In genomic region chr21:44834231-44834950, GRCh38 we compare ENCODE assay signal across 20 cellular contexts. TPM values are rescaled to one million over a fixed set of nuclear protein-coding genes. Genes with fewer than 3 reads are reported as not detected.
DNase-seq lines count a peak whose midpoint lies in the region; ATAC-seq, FAIRE-seq and TF ChIP-seq lines count a peak whose summit lies in the region.
"Had no signal": no experiment of that assay in that cellular context is flagged by ENCODE, and none has a peak within 500 bp of the region (broad histone marks: within the 10 kb centered on the region; RNA-seq: fewer than 3 reads in every experiment).

No MANE protein-coding gene starts in this region.

- H3K36me3 ChIP-seq in H1 (ENCODE audit: control insufficient read depth in 2 of 4, insufficient read depth in 4 of 4, low read length in 3 of 4) (no peaks in the 10 kb centered on the region), osteoblast (ENCODE audit: insufficient read depth, low read length) (no peaks in the 10 kb centered on the region)
- H3K36me3 ChIP-seq: BE2C had no signal

- H4K20me1 ChIP-seq in H1 (replicated peaks in 1 of 2; ENCODE audit: control insufficient read depth in 1 of 2, insufficient read depth in 2 of 2, low read length in 2 of 2) (no peaks in the 10 kb centered on the region), osteoblast (ENCODE audit: insufficient read depth, low read length) (no peaks in the 10 kb centered on the region)

- H3K4me2 ChIP-seq in H1 (ENCODE audit: insufficient read depth in 1 of 2, low read depth in 2 of 2, low read length in 2 of 2) (no peak overlapping the region), osteoblast (ENCODE audit: insufficient read depth, low read length) (no peak overlapping the region)

- no peak for TF ChIP-seq CTCF in activated B cell treated with CpG ODN at 0.5 μM for 24 hours (IDR thresholded peaks at IDR 0.05)
- no peak for TF ChIP-seq CTCF in H1 (IDR thresholded peaks at IDR 0.05; ENCODE audit: control extremely low read depth in 1 of 3, insufficient read depth in 1 of 3, low read depth in 1 of 3, low read length in 3 of 3)
- TF ChIP-seq CTCF in osteoblast (IDR thresholded peaks at IDR 0.05; ENCODE audit: extremely low read depth, low read depth, low read length): no peak
- TF ChIP-seq CTCF in WTC11 (IDR thresholded peaks at IDR 0.05): no peak

- no peak for TF ChIP-seq EP300 in H1 (IDR thresholded peaks at IDR 0.05; ENCODE audit: borderline replicate concordance in 1 of 2, low read depth in 2 of 2, low read length in 2 of 2)

- 0 out of 2 replicates have a peak overlapping the region, but pooled peaks have one; percentile 24 for H2AK5ac ChIP-seq in H1 (ENCODE audit: low read depth, low read length)

- no peak overlapping the region for H3K9ac ChIP-seq in H1 (replicated peaks in 1 of 4; ENCODE audit: extremely low read depth in 1 of 4, low read depth in 3 of 4, low read length in 3 of 4)

- H3K79me1 ChIP-seq in H1 (ENCODE audit: low read depth, low read length): no peaks in the 10 kb centered on the region

- no peak for TF ChIP-seq RAD21 in H1 (IDR thresholded peaks at IDR 0.05 in 1 of 2, conservative IDR thresholded peaks at IDR 0.05 in 1 of 2; ENCODE audit: low read depth in 2 of 2, low read length in 2 of 2)

- no peak overlapping the region for H3K14ac ChIP-seq in H1 (ENCODE audit: insufficient read length)

- no peaks in the 10 kb centered on the region for H3K36me3 Mint-ChIP-seq in activated B cell treated with CpG ODN at 0.5 μM for 24 hours (ENCODE audit: low read depth)
- H3K36me3 Mint-ChIP-seq in effector memory CD8-positive, alpha-beta T cell (ENCODE audit: insufficient read depth): no peaks in the 10 kb centered on the region
- no peaks in the 10 kb centered on the region for H3K36me3 Mint-ChIP-seq in WTC11
- H3K36me3 Mint-ChIP-seq: CD4-positive, CD25-positive, alpha-beta regulatory T cell; CD8-positive, alpha-beta memory T cell had no signal

- intact Hi-C loops in activated B cell treated with CpG ODN at 0.5 μM for 24 hours (cut with micrococcal nuclease): no loop called here

- H3K4me3 ChIP-seq in H1 (ENCODE audit: extremely low read depth in 1 of 4, insufficient read depth in 2 of 4, low read depth in 3 of 4, low read length in 4 of 4) (no peak overlapping the region), osteoblast (ENCODE audit: insufficient read depth, low read length) (no peak overlapping the region)

- no peak overlapping the region for H4K8ac ChIP-seq in H1 (ENCODE audit: extremely low read depth, insufficient read depth, low read length)

- no peak overlapping the region for H3K4ac ChIP-seq in H1 (replicated peaks; ENCODE audit: insufficient read length, low read depth, low read length)

- CTCF ChIA-PET in activated B cell treated with CpG ODN at 0.5 μM for 24 hours (lab: Charles Lee): no interaction called here
- CTCF ChIA-PET in H1 (lab: Charles Lee; ENCODE audit: partially characterized antibody): no interaction called here
- CTCF ChIA-PET in WTC11 (lab: Charles Lee): no interaction called here

- DNase-seq in activated B cell treated with CpG ODN at 0.5 μM for 24 hours: peak; percentile 8
- DNase-seq in H1 (ENCODE audit: low read depth in 1 of 2, low spot score in 2 of 2): no peak
- peak; percentile 22 for DNase-seq in osteoblast (ENCODE audit: insufficient read length, low spot score, missing footprints)
- DNase-seq in effector memory CD8-positive, alpha-beta T cell: no peak
- DNase-seq in WTC11 (ENCODE audit: low spot score): no peak
- DNase-seq: ACHN; BE2C; C1 segment of cervical spinal cord; CD4-positive, CD25-positive, alpha-beta regulatory T cell; CD8-positive, alpha-beta memory T cell; COR-L47; DMS 273 treated with DMSO at 0.1 percent for 48 hours; GOT3; H9 had no signal

- H2BK20ac ChIP-seq in H1 (ENCODE audit: low read length): no peak overlapping the region

- H3K27me3 ChIP-seq in H1 (replicated peaks in 1 of 4; ENCODE audit: control insufficient read depth in 3 of 4, extremely low read depth in 1 of 4, insufficient read depth in 3 of 4, low read length in 3 of 4) (no peaks in the 10 kb centered on the region), osteoblast (ENCODE audit: insufficient read depth, low read length) (no peaks in the 10 kb centered on the region)
- H3K27me3 ChIP-seq: BE2C had no signal

- H3K27ac ChIP-seq in H1 (ENCODE audit: low read depth, low read length) (no peak overlapping the region), osteoblast (ENCODE audit: low read depth, low read length) (no peak overlapping the region)

- H3K27ac Mint-ChIP-seq in activated B cell treated with CpG ODN at 0.5 μM for 24 hours (no peak overlapping the region), WTC11 (no peak overlapping the region)
- no peak overlapping the region for H3K27ac Mint-ChIP-seq in effector memory CD8-positive, alpha-beta T cell
- H3K27ac Mint-ChIP-seq: CD4-positive, CD25-positive, alpha-beta regulatory T cell; CD8-positive, alpha-beta memory T cell; H9; IgD-negative memory B cell had no signal

- no peaks in the 10 kb centered on the region; a peak in 2 of 7 replicates for H3K4me1 ChIP-seq in H1 (replicated peaks in 1 of 4; ENCODE audit: control insufficient read depth in 3 of 4, insufficient read depth in 4 of 4, low read length in 3 of 4)
- peaks cover 4% of the 10 kb centered on the region for H3K4me1 ChIP-seq in osteoblast (ENCODE audit: insufficient read depth, low read length)
- H3K4me1 ChIP-seq: BE2C had no signal

- WGBS in H1 (ENCODE audit: extremely low coverage in 1 of 2, insufficient coverage in 1 of 2, insufficient read length in 1 of 2, insufficient replicate concordance in 2 of 2, low coverage in 1 of 2, low lambda C conversion rate in 2 of 2, missing lambda C conversion rate in 1 of 2), 2 experiments: 91% methylated on average over 26 of the region's 26 CpGs; no CpG with 5 or more reads in 1 of the 2 experiments

- H2BK15ac ChIP-seq in H1 (ENCODE audit: low read length): no peak overlapping the region

- H3K56ac ChIP-seq in H1 (replicated peaks; ENCODE audit: insufficient read length, low read depth, low read length): no peak overlapping the region

- H3K9me3 Mint-ChIP-seq in activated B cell treated with CpG ODN at 0.5 μM for 24 hours: no peaks in the 10 kb centered on the region
- H3K9me3 Mint-ChIP-seq in effector memory CD8-positive, alpha-beta T cell: no peaks in the 10 kb centered on the region
- peaks cover 10% of the 10 kb centered on the region for H3K9me3 Mint-ChIP-seq in WTC11
- H3K9me3 Mint-ChIP-seq: CD8-positive, alpha-beta memory T cell had no signal

- H2AFZ ChIP-seq in H1 (ENCODE audit: low read length) (no peak overlapping the region), osteoblast (ENCODE audit: low read length) (no peak overlapping the region)

- no peak overlapping the region for H4K91ac ChIP-seq in H1 (replicated peaks; ENCODE audit: insufficient read length, low read length)

- FAIRE-seq in H1 (lab: Jason Lieb, UNC): no peak
- FAIRE-seq: A204.1, G401.6, GM12891, HTR-8/SVneo had no signal

- peak overlapping the region; percentile 33; the same call in 1 of the 2 replicates for H2BK12ac ChIP-seq in H1 (ENCODE audit: low read depth, low read length)

- H3K79me2 ChIP-seq in H1 (ENCODE audit: control insufficient read depth in 1 of 2, insufficient read depth in 2 of 2, low read length in 2 of 2): no peaks in the 10 kb centered on the region
- no peaks in the 10 kb centered on the region for H3K79me2 ChIP-seq in osteoblast (ENCODE audit: insufficient read depth, low read length)

- no peaks in the 10 kb centered on the region for H3K23me2 ChIP-seq in H1 (ENCODE audit: low read depth, low read length)

- peaks cover under 1 to 3% of the 10 kb centered on the region in 2 experiments; a peak in 2 of 4 replicates for H3K9me3 ChIP-seq in H1 (ENCODE audit: insufficient read depth in 2 of 2, low read depth in 1 of 2, low read length in 1 of 2)
- no peaks in the 10 kb centered on the region for H3K9me3 ChIP-seq in osteoblast (ENCODE audit: low read depth, low read length)
- H3K9me3 ChIP-seq: BE2C had no signal

- H3K27me3 Mint-ChIP-seq in activated B cell treated with CpG ODN at 0.5 μM for 24 hours: peaks cover 6% of the 10 kb centered on the region
- peaks cover 0 to 9% of the 10 kb centered on the region in 2 donors for H3K27me3 Mint-ChIP-seq in effector memory CD8-positive, alpha-beta T cell
- H3K27me3 Mint-ChIP-seq in WTC11 (ENCODE audit: low read depth): 0 out of 2 replicates have a peak, but pooled peaks cover 1% of the 10 kb centered on the region
- H3K27me3 Mint-ChIP-seq: CD4-positive, CD25-positive, alpha-beta regulatory T cell; CD8-positive, alpha-beta memory T cell had no signal

- H3K18ac ChIP-seq in H1 (ENCODE audit: extremely low read depth, low read length): no peak overlapping the region

- H2BK5ac ChIP-seq in H1 (ENCODE audit: low read depth, low read length): no peak overlapping the region

- POLR2A ChIA-PET in activated B cell treated with CpG ODN at 0.5 μM for 24 hours (lab: Charles Lee) (no interaction called here), H1 (lab: Charles Lee; ENCODE audit: partially characterized antibody) (no interaction called here), WTC11 (lab: Charles Lee) (no interaction called here)

- TF ChIP-seq POLR2A in H1 (IDR thresholded peaks at IDR 0.05; ENCODE audit: control extremely low read depth in 1 of 2, low read depth in 2 of 2, low read length in 2 of 2): no peak

- ATAC-seq in activated B cell treated with CpG ODN at 0.5 μM for 24 hours (ENCODE audit: low read depth): no peak
- no peak for ATAC-seq in GM21423 (IDR thresholded peaks at IDR 0.05; ENCODE audit: unreplicated experiment)
- ATAC-seq in effector memory CD8-positive, alpha-beta T cell (replicated peaks): no peak
- no peak for ATAC-seq in WTC11

- peaks cover 18% of the 10 kb centered on the region for H3K4me1 Mint-ChIP-seq in activated B cell treated with CpG ODN at 0.5 μM for 24 hours
- peaks cover 0 to 1% of the 10 kb centered on the region in 2 donors for H3K4me1 Mint-ChIP-seq in effector memory CD8-positive, alpha-beta T cell (ENCODE audit: low read depth in 2 of 2)
- H3K4me1 Mint-ChIP-seq in WTC11: no peaks in the 10 kb centered on the region

- no peak overlapping the region for H3K23ac ChIP-seq in H1 (ENCODE audit: insufficient read length)

- no peak overlapping the region for H4K5ac ChIP-seq in H1 (ENCODE audit: insufficient read length, low read depth, low read length)

- H2BK120ac ChIP-seq in H1 (replicated peaks; ENCODE audit: low read depth, low read length): no peak overlapping the region

- H3K4me3 Mint-ChIP-seq in activated B cell treated with CpG ODN at 0.5 μM for 24 hours (no peak overlapping the region), WTC11 (no peak overlapping the region)
- H3K4me3 Mint-ChIP-seq in effector memory CD8-positive, alpha-beta T cell: no peak overlapping the region
- H3K4me3 Mint-ChIP-seq: CD4-positive, CD25-positive, alpha-beta regulatory T cell; CD8-positive, alpha-beta memory T cell; H9; IgD-negative memory B cell had no signal

RNA-seq across cellular contexts. Expression of gene SUMO3, which starts 16.5 kb away (rescaled TPM):
- total RNA-seq in activated B cell treated with CpG ODN at 0.5 μM for 24 hours (63.2 and 66.0 TPM in 2 replicates), osteoblast (80.7 and 82.8 TPM in 2 replicates), WTC11 (2021) (81.7 to 86.3 TPM (median 85.4 TPM) in 3 replicates)
- total RNA-seq in H1 (2021; fragmentation: NEBNext Ultra II Directional; extraction: Animal tissue kit (Norgen Biotek cat#: 25700)): 95.0 and 96.8 TPM in 2 replicates
- polyA plus RNA-seq in H1 (2011; rRNA removed): 97.8 and 101 TPM in 2 replicates
- 105 TPM for polyA plus RNA-seq in H1 (2011; cell fraction: cytosol; rRNA removed)
- 35.1 TPM for polyA plus RNA-seq in H1 (2011; cell fraction: nucleus; rRNA removed)
- polyA plus RNA-seq in H1 (2012, experiment 1 of 2): 88.6 to 98.6 TPM (median 95.5 TPM) in 4 replicates
- 117 TPM for polyA plus RNA-seq in H1 (2012, experiment 2 of 2)
- 98.6 TPM for polyA plus RNA-seq in H1 (2013, experiment 1 of 2)
- polyA plus RNA-seq in H1 (2013, experiment 2 of 2): 104 TPM
- 47.9 and 48.2 TPM in 2 replicates for polyA minus RNA-seq in H1 (2011; rRNA and poly(A)+ RNA removed)
- polyA minus RNA-seq in H1 (2011; cell fraction: cytosol; rRNA and poly(A)+ RNA removed): 49.1 TPM
- polyA minus RNA-seq in H1 (2011; cell fraction: nucleus; rRNA and poly(A)+ RNA removed): 39.7 TPM

RNA-seq across cellular contexts. Expression of gene UBE2G2, which starts 32.8 kb away (rescaled TPM):
- total RNA-seq in activated B cell treated with CpG ODN at 0.5 μM for 24 hours (102 and 108 TPM in 2 replicates), osteoblast (75.3 and 94.3 TPM in 2 replicates), WTC11 (2021) (109 to 117 TPM (median 113 TPM) in 3 replicates)
- total RNA-seq in H1 (2021; fragmentation: NEBNext Ultra II Directional; extraction: Animal tissue kit (Norgen Biotek cat#: 25700)): 93.0 and 101 TPM in 2 replicates
- 96.3 and 145 TPM in 2 replicates for polyA plus RNA-seq in H1 (2011; rRNA removed)
- 155 TPM for polyA plus RNA-seq in H1 (2011; cell fraction: cytosol; rRNA removed)
- polyA plus RNA-seq in H1 (2011; cell fraction: nucleus; rRNA removed): 199 TPM
- polyA plus RNA-seq in H1 (2012, experiment 1 of 2): 118 to 169 TPM (median 137 TPM) in 4 replicates
- polyA plus RNA-seq in H1 (2012, experiment 2 of 2): 37.9 TPM
- polyA plus RNA-seq in H1 (2013, experiment 1 of 2): 64.7 TPM
- polyA plus RNA-seq in H1 (2013, experiment 2 of 2): 58.9 TPM
- 140 and 150 TPM in 2 replicates for polyA minus RNA-seq in H1 (2011; rRNA and poly(A)+ RNA removed)
- 77.9 TPM for polyA minus RNA-seq in H1 (2011; cell fraction: cytosol; rRNA and poly(A)+ RNA removed)
- 82.5 TPM for polyA minus RNA-seq in H1 (2011; cell fraction: nucleus; rRNA and poly(A)+ RNA removed)

RNA-seq across cellular contexts. Expression of gene PTTG1IP, which starts 39.1 kb away (rescaled TPM):
- total RNA-seq in activated B cell treated with CpG ODN at 0.5 μM for 24 hours (35.3 and 36.6 TPM in 2 replicates), osteoblast (413 and 480 TPM in 2 replicates), WTC11 (2021) (96.0 to 117 TPM (median 112 TPM) in 3 replicates)
- total RNA-seq in H1 (2021; fragmentation: NEBNext Ultra II Directional; extraction: Animal tissue kit (Norgen Biotek cat#: 25700)): 124 and 130 TPM in 2 replicates
- polyA plus RNA-seq in H1 (2011; rRNA removed): 88.9 and 90.8 TPM in 2 replicates
- 98.5 TPM for polyA plus RNA-seq in H1 (2011; cell fraction: cytosol; rRNA removed)
- 76.0 TPM for polyA plus RNA-seq in H1 (2011; cell fraction: nucleus; rRNA removed)
- 76.4 to 95.3 TPM (median 87.0 TPM) in 4 replicates for polyA plus RNA-seq in H1 (2012, experiment 1 of 2)
- 117 TPM for polyA plus RNA-seq in H1 (2012, experiment 2 of 2)
- polyA plus RNA-seq in H1 (2013, experiment 1 of 2): 140 TPM
- polyA plus RNA-seq in H1 (2013, experiment 2 of 2): 172 TPM
- polyA minus RNA-seq in H1 (2011; rRNA and poly(A)+ RNA removed): 63.7 and 69.2 TPM in 2 replicates
- polyA minus RNA-seq in H1 (2011; cell fraction: cytosol; rRNA and poly(A)+ RNA removed): 110 TPM
- 39.1 TPM for polyA minus RNA-seq in H1 (2011; cell fraction: nucleus; rRNA and poly(A)+ RNA removed)

Comparison
In these comparisons a context has a peak if more than half of its experiments do, and no peak if none do; other contexts are left out.
1. DNase-seq: peak in activated B cell treated with CpG ODN at 0.5 μM for 24 hours (single experiment) and osteoblast (single experiment); none in H1 (0 of 2), effector memory CD8-positive, alpha-beta T cell (0 of 3) and WTC11 (single experiment).